In genomic region chr2:64144057-64145013, GRCh38 we compare ENCODE assay signal across 1 cellular context.
TF ChIP-seq lines count a peak whose summit lies in the region.

TSS of gene PELI1 (minus strand) at chr2:64144420. CDS start at chr2:64108310, 36,110 bp downstream.

TF ChIP-seq in HEK293, 187 proteins besides CTCF, POLR2A, EP300 and RAD21 (continued from another document and continues in another):
- TF ChIP-seq PATZ1 (tag by site-specific recombination; IDR thresholded peaks at IDR 0.05): peak; percentile 75
- TF ChIP-seq PRDM10 (tag by site-specific recombination; IDR thresholded peaks at IDR 0.05): 0 out of 2 replicates have a peak, but pooled peaks have one; percentile 15
- 0 out of 2 replicates have a peak, but pooled peaks have one; percentile 45 for TF ChIP-seq ZNF837 (tag by site-specific recombination; IDR thresholded peaks at IDR 0.05)
- TF ChIP-seq ZEB2 (tag by site-specific recombination; IDR thresholded peaks at IDR 0.05): peak; percentile 48
- TF ChIP-seq SP3 (tag by site-specific recombination; IDR thresholded peaks at IDR 0.05): peak; percentile 96
- TF ChIP-seq ZNF24 (tag by site-specific recombination; IDR thresholded peaks at IDR 0.05): peak; percentile 29; the same call in 1 of the 2 replicates
- TF ChIP-seq ZNF76 (tag by site-specific recombination; IDR thresholded peaks at IDR 0.05; ENCODE audit: borderline replicate concordance, low read depth): peak; percentile 76; the same call in 1 of the 2 replicates
- TF ChIP-seq KLF10 (tag by site-specific recombination; IDR thresholded peaks at IDR 0.05): 0 out of 2 replicates have a peak, but pooled peaks have one; percentile 25
- TF ChIP-seq ZNF335 (tag by site-specific recombination; conservative IDR thresholded peaks at IDR 0.05): peak; percentile 73
- no peak for TF ChIP-seq ZNF10 (tag by site-specific recombination; IDR thresholded peaks at IDR 0.05)
- TF ChIP-seq ZNF610 (tag by site-specific recombination; IDR thresholded peaks at IDR 0.05; ENCODE audit: borderline replicate concordance): 0 out of 2 replicates have a peak, but pooled peaks have one; percentile 14
- no peak for TF ChIP-seq ZNF26 (tag by site-specific recombination; IDR thresholded peaks at IDR 0.05)
- TF ChIP-seq FEZF1 (tag by site-specific recombination; IDR thresholded peaks at IDR 0.05): no peak
- no peak for TF ChIP-seq ZBTB49 (tag by site-specific recombination; IDR thresholded peaks at IDR 0.05; ENCODE audit: low read depth)
- TF ChIP-seq ZNF214 (tag by site-specific recombination; IDR thresholded peaks at IDR 0.05; ENCODE audit: borderline replicate concordance): no peak
- no peak for TF ChIP-seq ZNF280C (tag by site-specific recombination; IDR thresholded peaks at IDR 0.05)
- TF ChIP-seq ZBTB20 (tag by site-specific recombination; IDR thresholded peaks at IDR 0.05): peak; percentile 64; the same call in 1 of the 2 replicates
- peak; percentile 83 for TF ChIP-seq ZBTB48 (tag by site-specific recombination; IDR thresholded peaks at IDR 0.05)
- peak; percentile 75 for TF ChIP-seq SP2 (tag by site-specific recombination; IDR thresholded peaks at IDR 0.05)
- TF ChIP-seq SCRT2 (tag by site-specific recombination; IDR thresholded peaks at IDR 0.05): no peak
- TF ChIP-seq ZNF660 (tag by site-specific recombination; IDR thresholded peaks at IDR 0.05): peak; percentile 17; the same call in 1 of the 2 replicates
- no peak for TF ChIP-seq ZNF266 (tag by site-specific recombination; IDR thresholded peaks at IDR 0.05; ENCODE audit: low read depth)
- TF ChIP-seq ZNF692 (tag by site-specific recombination; IDR thresholded peaks at IDR 0.05): peak; percentile 36; the same call in 1 of the 2 replicates
- peak; percentile 22; the same call in 1 of the 2 replicates for TF ChIP-seq ZSCAN5A (tag by site-specific recombination; IDR thresholded peaks at IDR 0.05)
- 0 out of 2 replicates have a peak, but pooled peaks have one; percentile 30 for TF ChIP-seq KLF17 (tag by site-specific recombination; IDR thresholded peaks at IDR 0.05)
- no peak for TF ChIP-seq ZFP41 (tag by site-specific recombination; IDR thresholded peaks at IDR 0.05; ENCODE audit: borderline replicate concordance)
- TF ChIP-seq ZNF624 (tag by site-specific recombination; IDR thresholded peaks at IDR 0.05): no peak
- peak; percentile 60; the same call in 1 of the 2 replicates for TF ChIP-seq ZNF791 (tag by site-specific recombination; IDR thresholded peaks at IDR 0.05)
- peak; percentile 88 for TF ChIP-seq ZBTB26 (tag by site-specific recombination; optimal IDR thresholded peaks at IDR 0.05)
- no peak for TF ChIP-seq KLF1 (tag by site-specific recombination; IDR thresholded peaks at IDR 0.05)
- TF ChIP-seq EGR2 (tag by site-specific recombination; IDR thresholded peaks at IDR 0.05; ENCODE audit: low read depth): 0 out of 2 replicates have a peak, but pooled peaks have one; percentile 11
- TF ChIP-seq ZBTB7A (tag by site-specific recombination; IDR thresholded peaks at IDR 0.05; ENCODE audit: low read depth): peak; percentile 61; the same call in 1 of the 2 replicates
- TF ChIP-seq ZBTB17 (tag by site-specific recombination; IDR thresholded peaks at IDR 0.05): peak; percentile 33; the same call in 1 of the 2 replicates
- TF ChIP-seq ZNF175 (tag by site-specific recombination; IDR thresholded peaks at IDR 0.05): no peak
- TF ChIP-seq ZBTB8A (tag by site-specific recombination; IDR thresholded peaks at IDR 0.05): peak; percentile 90
- TF ChIP-seq KLF9 (tag by site-specific recombination; IDR thresholded peaks at IDR 0.05; ENCODE audit: low read depth): peak; percentile 39; the same call in 1 of the 2 replicates
- peak; percentile 44 for TF ChIP-seq ZNF398 (tag by site-specific recombination; IDR thresholded peaks at IDR 0.05)
- no peak for TF ChIP-seq ZNF324 (tag by site-specific recombination; IDR thresholded peaks at IDR 0.05)
- peak; percentile 58 for TF ChIP-seq SP7 (tag by site-specific recombination; IDR thresholded peaks at IDR 0.05)
- TF ChIP-seq ZNF341 (tag by site-specific recombination; IDR thresholded peaks at IDR 0.05; ENCODE audit: low read depth): peak; percentile 70; the same call in 1 of the 2 replicates
